Comparison of ENCODE assay signal across 21 cellular contexts in genomic region chr14:100363053-100363452, GRCh38. TPM values are rescaled to one million over a fixed set of nuclear protein-coding genes. Genes with fewer than 3 reads are reported as not detected.
"Had no signal": no experiment of that assay in that cellular context is flagged by ENCODE, and none has a peak within 500 bp of the region (broad histone marks: within the 10 kb centered on the region; RNA-seq: fewer than 3 reads in every experiment).

No MANE protein-coding gene starts in this region.

- H3K9me3 ChIP-seq: adrenal gland, right lobe of liver, testis had no signal

- H3K9me3 Mint-ChIP-seq: effector memory CD8-positive, alpha-beta T cell; stimulated activated naive CD8-positive, alpha-beta T cell treated with anti-CD3 and anti-CD28 coated beads, Interleukin-15, amount 100 ng/mL, for 72 hours; T-cell had no signal

- H3K4me3 ChIP-seq: adrenal gland, right lobe of liver, testis had no signal

- H3K27me3 Mint-ChIP-seq: effector memory CD8-positive, alpha-beta T cell; stimulated activated naive CD8-positive, alpha-beta T cell treated with anti-CD3 and anti-CD28 coated beads, Interleukin-15, amount 100 ng/mL, for 72 hours; T-cell had no signal

- H3K4me1 Mint-ChIP-seq: nephron, T-cell had no signal

- H3K27me3 ChIP-seq: adrenal gland, right lobe of liver, testis had no signal

- H3K4me1 ChIP-seq: right lobe of liver, testis had no signal

- ATAC-seq: effector memory CD8-positive, alpha-beta T cell; right lobe of liver; stimulated activated naive CD8-positive, alpha-beta T cell treated with anti-CD3 and anti-CD28 coated beads, Interleukin-15, amount 100 ng/mL, for 72 hours; T-cell had no signal

- H3K4me3 Mint-ChIP-seq: effector memory CD8-positive, alpha-beta T cell; nephron; stimulated activated naive CD8-positive, alpha-beta T cell treated with anti-CD3 and anti-CD28 coated beads, Interleukin-15, amount 100 ng/mL, for 72 hours; T-cell had no signal

- DNase-seq: activated CD4-positive, alpha-beta T cell treated with anti-CD3 and anti-CD28 coated beads for 1 hour; activated CD4-positive, alpha-beta T cell treated with anti-CD3 and anti-CD28 coated beads, Interleukin-2, amount 50 U/mL, for 4 hours; activated effector memory CD4-positive, alpha-beta T cell treated with Interleukin-2 at 50 U/mL for 16 hours; activated naive CD4-positive, alpha-beta T cell treated with anti-CD3 and anti-CD28 coated beads, Interleukin-2, amount 50 U/mL, for 16 hours; dermis blood vessel endothelial cell; effector memory CD8-positive, alpha-beta T cell; hypothalamus; mesendoderm; nucleus accumbens; right lobe of liver; stimulated activated naive CD8-positive, alpha-beta T cell treated with anti-CD3 and anti-CD28 coated beads, Interleukin-15, amount 100 ng/mL, for 72 hours; T-cell; T-helper 9 cell; testis had no signal

- H3K27ac ChIP-seq: right lobe of liver, testis had no signal

- H3K27ac Mint-ChIP-seq: effector memory CD8-positive, alpha-beta T cell; nephron; T-cell had no signal

RNA-seq across cellular contexts. Expression of gene SLC25A47, which starts 39.9 kb away (rescaled TPM):
- total RNA-seq: chondrocyte, dermis blood vessel endothelial cell, epithelial cell of proximal tubule, lower leg skin, posterior vena cava, ureter had no signal
